10 cellular contexts compared by ENCODE assay signal in genomic region chr13:94641432-94641941, GRCh38. TPM values are rescaled to one million over a fixed set of nuclear protein-coding genes. Genes with fewer than 3 reads are reported as not detected.
A peak's percentile ranks its signal among the peaks of the same experiment; 100 is the strongest.
DNase-seq lines count a peak whose midpoint lies in the region; ATAC-seq, FAIRE-seq and TF ChIP-seq lines count a peak whose summit lies in the region.
"Had no signal": no experiment of that assay in that cellular context is flagged by ENCODE, and none has a peak within 500 bp of the region (broad histone marks: within the 10 kb centered on the region; RNA-seq: fewer than 3 reads in every experiment).

No MANE protein-coding gene starts in this region.

- DNase-seq in AG08396 (ENCODE audit: low spot score) (peak; percentile 55), HT-29 (ENCODE audit: low spot score) (peak; percentile 30), GF-D8 (lab: John Stamatoyannopoulos, UW) (no peak)
- no peak for DNase-seq in naive thymus-derived CD8-positive, alpha-beta T cell
- no peak for DNase-seq in activated CD4-positive, alpha-beta T cell treated with anti-CD3 and anti-CD28 coated beads for 36 hours
- DNase-seq: activated naive CD8-positive, alpha-beta T cell treated with anti-CD3 and anti-CD28 coated beads, Interleukin-2, amount 50 U/mL, for 24 hours; stimulated activated CD4-positive, alpha-beta T cell treated with anti-CD3 and anti-CD28 coated beads, Interleukin-4, amount 100 ng/mL, for 4 hours had no signal

- no peak overlapping the region for H3K4me3 Mint-ChIP-seq in naive thymus-derived CD8-positive, alpha-beta T cell
- no peak overlapping the region for H3K4me3 Mint-ChIP-seq in activated CD4-positive, alpha-beta T cell treated with anti-CD3 and anti-CD28 coated beads for 36 hours
- H3K4me3 Mint-ChIP-seq: activated naive CD8-positive, alpha-beta T cell treated with anti-CD3 and anti-CD28 coated beads, Interleukin-2, amount 50 U/mL, for 24 hours had no signal

- POLR2A ChIA-PET in naive thymus-derived CD8-positive, alpha-beta T cell (lab: Charles Lee): no interaction called here
- POLR2A ChIA-PET in activated CD4-positive, alpha-beta T cell treated with anti-CD3 and anti-CD28 coated beads for 36 hours (lab: Charles Lee): no interaction called here

- CTCF ChIA-PET in activated CD4-positive, alpha-beta T cell treated with anti-CD3 and anti-CD28 coated beads for 36 hours (lab: Charles Lee): no interaction called here

- intact Hi-C loops in activated CD4-positive, alpha-beta T cell treated with anti-CD3 and anti-CD28 coated beads for 36 hours (cut with DNase I, micrococcal nuclease): no loop called here

- ATAC-seq in SK-N-SH treated with all-trans-retinoic acid at 6 μM for 48 hours: peak; percentile 96
- ATAC-seq in HG03432 (IDR thresholded peaks at IDR 0.05; ENCODE audit: unreplicated experiment): no peak
- ATAC-seq in naive thymus-derived CD8-positive, alpha-beta T cell: no peak
- ATAC-seq in activated CD4-positive, alpha-beta T cell treated with anti-CD3 and anti-CD28 coated beads for 36 hours: no peak
- ATAC-seq: activated naive CD8-positive, alpha-beta T cell treated with anti-CD3 and anti-CD28 coated beads, Interleukin-2, amount 50 U/mL, for 24 hours had no signal

- H3K36me3 Mint-ChIP-seq in naive thymus-derived CD8-positive, alpha-beta T cell: peaks cover 0 to 5% (median 2%) of the 10 kb centered on the region in 3 donors
- no peaks in the 10 kb centered on the region for H3K36me3 Mint-ChIP-seq in activated CD4-positive, alpha-beta T cell treated with anti-CD3 and anti-CD28 coated beads for 36 hours (ENCODE audit: low read depth)

- H3K27ac Mint-ChIP-seq in naive thymus-derived CD8-positive, alpha-beta T cell: peak overlapping the region in 1 of 10 donors; percentile 34
- H3K27ac Mint-ChIP-seq in activated CD4-positive, alpha-beta T cell treated with anti-CD3 and anti-CD28 coated beads for 36 hours: no peak overlapping the region
- H3K27ac Mint-ChIP-seq: activated naive CD8-positive, alpha-beta T cell treated with anti-CD3 and anti-CD28 coated beads, Interleukin-2, amount 50 U/mL, for 24 hours had no signal

- H3K4me1 Mint-ChIP-seq in naive thymus-derived CD8-positive, alpha-beta T cell: no peaks in the 10 kb centered on the region
- H3K4me1 Mint-ChIP-seq in activated CD4-positive, alpha-beta T cell treated with anti-CD3 and anti-CD28 coated beads for 36 hours: peaks cover 1% of the 10 kb centered on the region

- H3K9me3 Mint-ChIP-seq in naive thymus-derived CD8-positive, alpha-beta T cell: peaks cover 0 to 9% (median 2%) of the 10 kb centered on the region in 9 donors
- H3K9me3 Mint-ChIP-seq in activated CD4-positive, alpha-beta T cell treated with anti-CD3 and anti-CD28 coated beads for 36 hours (ENCODE audit: low read depth): no peaks in the 10 kb centered on the region

- FAIRE-seq in islet of Langerhans (lab: Jason Lieb, UNC): peak; percentile 27

- peaks cover 0 to 5% (median 1%) of the 10 kb centered on the region in 5 donors for H3K27me3 Mint-ChIP-seq in naive thymus-derived CD8-positive, alpha-beta T cell
- peaks cover 5% of the 10 kb centered on the region for H3K27me3 Mint-ChIP-seq in activated CD4-positive, alpha-beta T cell treated with anti-CD3 and anti-CD28 coated beads for 36 hours

TF ChIP-seq in SK-N-SH treated with all-trans-retinoic acid at 6 μM for 48 hours, 23 proteins besides CTCF, POLR2A, EP300 and RAD21:
- TF ChIP-seq TSHZ2 (CRISPR knock-in tag; IDR thresholded peaks at IDR 0.05): no peak
- TF ChIP-seq GLIS3 (CRISPR knock-in tag; IDR thresholded peaks at IDR 0.05): no peak
TF ChIP-seq in SK-N-SH treated with all-trans-retinoic acid at 6 μM for 48 hours: peak in this region for 0.

RNA-seq across cellular contexts. Expression of gene GPR180, which starts 39.8 kb away (rescaled TPM):
- 4.5 and 4.6 TPM in 2 replicates for total RNA-seq in HT-29 (2014; rRNA removed; shearing (Covaris generic))
- 1 to 10 TPM; 3.1 to 3.4 TPM for total RNA-seq in naive thymus-derived CD8-positive, alpha-beta T cell
- 1 to 10 TPM in 2 of 3 donors, under 1 TPM in 1; 0.96 to 1.8 (median 1.1) TPM for polyA plus RNA-seq in naive thymus-derived CD8-positive, alpha-beta T cell
- total RNA-seq in activated CD4-positive, alpha-beta T cell treated with anti-CD3 and anti-CD28 coated beads for 36 hours: 1 to 10 TPM; 8.0 to 8.6 TPM

RNA-seq across cellular contexts. Expression of gene TGDS, which starts 45.5 kb away (rescaled TPM):
- 6.4 and 7.5 TPM in 2 replicates for total RNA-seq in HT-29 (2014; rRNA removed; shearing (Covaris generic))
- 10 to 100 TPM; 16.3 to 16.7 TPM for total RNA-seq in naive thymus-derived CD8-positive, alpha-beta T cell
- polyA plus RNA-seq in naive thymus-derived CD8-positive, alpha-beta T cell: 10 to 100 TPM in 2 of 3 donors, 1 to 10 TPM in 1; 8.5 to 14.4 (median 13.2) TPM
- total RNA-seq in activated CD4-positive, alpha-beta T cell treated with anti-CD3 and anti-CD28 coated beads for 36 hours: 10 to 100 TPM; 23.4 to 24.2 TPM

Comparison
In these comparisons a context has a peak if more than half of its experiments do, and no peak if none do; other contexts are left out.
1. DNase-seq: peak in AG08396 (single experiment) and HT-29 (single experiment); none in naive thymus-derived CD8-positive, alpha-beta T cell (0 of 10), GF-D8 (single experiment) and activated CD4-positive, alpha-beta T cell treated with anti-CD3 and anti-CD28 coated beads for 36 hours (single experiment).